In genomic region chr11:61331636-61332035, GRCh38 we compare ENCODE assay signal across 8 cellular contexts. TPM values are rescaled to one million over a fixed set of nuclear protein-coding genes. Genes with fewer than 3 reads are reported as not detected.
A peak's percentile ranks its signal among the peaks of the same experiment; 100 is the strongest.
DNase-seq lines count a peak whose midpoint lies in the region; ATAC-seq, FAIRE-seq and TF ChIP-seq lines count a peak whose summit lies in the region.

No MANE protein-coding gene starts in this region.

- H3K36me3 Mint-ChIP-seq in CD8-positive, alpha-beta memory T cell, result peaks cover 0 to 57% (median 17%) of the 10 kb centered on the region in 3 donors

- no peaks in the 10 kb centered on the region for H3K27me3 ChIP-seq in CD8-positive, alpha-beta memory T cell (ENCODE audit: insufficient read depth, low read length, poor library complexity, severe bottlenecking)
- H3K27me3 ChIP-seq in neuron (ENCODE audit: insufficient read depth, low read length), result no peaks in the 10 kb centered on the region

- no peak for TF ChIP-seq CTCF in choroid plexus epithelial cell (conservative IDR thresholded peaks at IDR 0.05; ENCODE audit: low read depth, low read length)

- no peak for DNase-seq in CD8-positive, alpha-beta memory T cell
- peak; percentile 71 for DNase-seq in NOMO-1 treated with dmso at 0.1 percent for 144 hours (lab: John Stamatoyannopoulos, UW; ENCODE audit: unreplicated experiment)
- no peak for DNase-seq in choroid plexus epithelial cell (ENCODE audit: low read depth)
- no peak for DNase-seq in GM19238 (ENCODE audit: insufficient read length, low spot score)
- DNase-seq in GM12892 (ENCODE audit: insufficient read length), result no peak

- CTCF ChIA-PET in CD8-positive, alpha-beta memory T cell (lab: Charles Lee), result interaction anchor here (0.9 to 3.6 kb wide), 3 partner anchors 54 to 98 kb away, joined by 3 to 17 read pairs (median 5); partner anchors contain the start of genes CPSF7, SDHAF2 and TMEM216

- no peaks in the 10 kb centered on the region for H3K9me3 Mint-ChIP-seq in CD8-positive, alpha-beta memory T cell

- H3K4me3 ChIP-seq in CD8-positive, alpha-beta memory T cell (ENCODE audit: low read length), result peak overlapping the region; percentile 91
- H3K4me3 ChIP-seq in choroid plexus epithelial cell (ENCODE audit: low read depth, low read length), result peak overlapping the region; percentile 98
- H3K4me3 ChIP-seq in neuron (ENCODE audit: low read length), result peak overlapping the region; percentile 89

- H3K27ac ChIP-seq in CD8-positive, alpha-beta memory T cell (ENCODE audit: low read depth, low read length), result peak overlapping the region; percentile 94

- no peak for ATAC-seq in HG02852 (IDR thresholded peaks at IDR 0.05; ENCODE audit: unreplicated experiment)
- ATAC-seq in HG03108 (IDR thresholded peaks at IDR 0.05; ENCODE audit: unreplicated experiment), result no peak

- H3K27ac Mint-ChIP-seq in CD8-positive, alpha-beta memory T cell, result peak overlapping the region; percentile 84 to 99 (median 96)

- TF ChIP-seq POLR2A in GM12892 (IDR thresholded peaks at IDR 0.05; ENCODE audit: low read depth, low read length), result no peak

- H3K27me3 Mint-ChIP-seq in CD8-positive, alpha-beta memory T cell, result peaks cover 0 to 3% of the 10 kb centered on the region in 2 donors

- no peak for FAIRE-seq in GM12892 (lab: Jason Lieb, UNC)

- peaks cover 39% of the 10 kb centered on the region for H3K4me1 ChIP-seq in CD8-positive, alpha-beta memory T cell (ENCODE audit: insufficient read depth, low read length)
- peaks cover 35% of the 10 kb centered on the region for H3K4me1 ChIP-seq in neuron (ENCODE audit: insufficient read depth, low read length)

- H3K9me3 ChIP-seq in CD8-positive, alpha-beta memory T cell (ENCODE audit: low read length), result no peaks in the 10 kb centered on the region
- no peaks in the 10 kb centered on the region for H3K9me3 ChIP-seq in neuron (ENCODE audit: low read length)

- H3K4me3 Mint-ChIP-seq in CD8-positive, alpha-beta memory T cell, result peak overlapping the region; percentile 92 to 98 (median 95)

- H3K4me1 Mint-ChIP-seq in CD8-positive, alpha-beta memory T cell, result peaks cover 55 to 74% (median 65%) of the 10 kb centered on the region in 3 donors

- POLR2A ChIA-PET in CD8-positive, alpha-beta memory T cell (lab: Charles Lee), result interaction anchor here (1.3 kb wide), 1 partner anchor 30 kb away, joined by 8 read pairs; the partner anchor contains the start of genes CYB561A3 and TMEM138

- H3K36me3 ChIP-seq in CD8-positive, alpha-beta memory T cell (ENCODE audit: insufficient read depth, low read length), result peaks cover 23% of the 10 kb centered on the region
- peaks cover 31% of the 10 kb centered on the region for H3K36me3 ChIP-seq in neuron (ENCODE audit: insufficient read depth, low read length)

- no peak overlapping the region for H2AFZ ChIP-seq in neuron (ENCODE audit: low read depth, low read length)

RNA-seq across cellular contexts. Expression of gene DDB1, which starts 1.3 kb away (rescaled TPM):
- total RNA-seq in CD8-positive, alpha-beta memory T cell, result 100 to 1,000 TPM; 302 to 307 TPM
- polyA plus RNA-seq in CD8-positive, alpha-beta memory T cell, result 120 TPM
- 126 TPM for polyA plus RNA-seq in GM12892 (2012; ENCODE audit: missing spikeins)

RNA-seq across cellular contexts. Expression of gene TKFC, which starts 1.4 kb away (rescaled TPM):
- total RNA-seq in CD8-positive, alpha-beta memory T cell, result 10 to 100 TPM; 66.8 to 72.4 TPM
- 31.8 TPM for polyA plus RNA-seq in CD8-positive, alpha-beta memory T cell
- 42.6 TPM for polyA plus RNA-seq in GM12892 (2012; ENCODE audit: missing spikeins)

RNA-seq across cellular contexts. Expression of gene CYB561A3, which starts 30.0 kb away (rescaled TPM):
- 10 to 100 TPM; 53.0 to 53.7 TPM for total RNA-seq in CD8-positive, alpha-beta memory T cell
- polyA plus RNA-seq in CD8-positive, alpha-beta memory T cell, result 62.1 TPM
- 31.1 TPM for polyA plus RNA-seq in GM12892 (2012; ENCODE audit: missing spikeins)

RNA-seq across cellular contexts. Expression of gene TMEM138, which starts 30.5 kb away (rescaled TPM):
- total RNA-seq in CD8-positive, alpha-beta memory T cell, result 10 to 100 TPM; 74.4 to 75.1 TPM
- polyA plus RNA-seq in CD8-positive, alpha-beta memory T cell, result 54.3 TPM
- polyA plus RNA-seq in GM12892 (2012; ENCODE audit: missing spikeins), result 32.2 TPM

RNA-seq across cellular contexts. Expression of gene VWCE, which starts 36.5 kb away (rescaled TPM):
- 10 to 100 TPM; 11.3 to 12.4 TPM for total RNA-seq in CD8-positive, alpha-beta memory T cell
- not detected for polyA plus RNA-seq in CD8-positive, alpha-beta memory T cell
- polyA plus RNA-seq in GM12892 (2012; ENCODE audit: missing spikeins), result 3.6 TPM
